1 cellular context compared by ENCODE assay signal in the genomic region with DNA sequence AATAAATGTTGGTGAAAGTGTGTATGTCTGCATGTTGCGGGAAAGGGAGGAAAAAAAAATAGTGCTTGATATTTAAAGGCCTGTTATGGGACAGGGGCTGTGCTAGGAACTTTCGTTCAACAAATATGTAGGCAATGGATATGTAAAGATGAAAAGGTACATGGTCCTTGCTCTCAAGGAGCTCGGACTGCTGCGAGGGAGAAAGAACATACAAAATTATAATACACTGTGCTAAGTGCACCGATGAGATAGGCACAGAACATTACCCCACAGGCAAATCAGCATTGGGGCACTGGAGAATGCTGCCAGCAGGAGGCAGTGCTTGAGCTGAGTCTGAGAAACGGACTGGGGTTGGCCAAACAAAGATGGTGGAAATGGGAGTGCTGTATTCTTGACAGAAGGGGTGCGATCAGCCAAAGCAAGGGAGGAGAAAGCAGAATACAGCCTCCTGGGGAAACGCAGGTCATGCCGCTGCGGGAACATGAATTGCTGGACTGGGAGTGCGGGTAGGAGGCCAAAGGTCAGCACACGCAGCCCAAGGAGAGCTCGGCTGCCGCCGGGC.
TF ChIP-seq lines count a peak whose summit lies in the region.

No MANE protein-coding gene starts in this region.

TF ChIP-seq in H1, 55 proteins besides CTCF, POLR2A, EP300 and RAD21:
- TF ChIP-seq SAP30 (IDR thresholded peaks at IDR 0.05; ENCODE audit: insufficient read depth, insufficient replicate concordance, low read length) (peak; percentile 80), CHD2 (IDR thresholded peaks at IDR 0.05; ENCODE audit: low read length) (peak; percentile 16; the same call in 1 of the 2 replicates), SIN3A (conservative IDR thresholded peaks at IDR 0.05 in 1 of 2, IDR thresholded peaks at IDR 0.05 in 1 of 2; ENCODE audit: low read depth in 1 of 2, low read length in 2 of 2) (no peak; a peak in 1 of 4 replicates), PHF8 (conservative IDR thresholded peaks at IDR 0.05; ENCODE audit: low read depth, low read length) (0 out of 2 replicates have a peak, but pooled peaks have one; percentile 42), KDM4A (IDR thresholded peaks at IDR 0.05; ENCODE audit: low read depth, low read length, severe bottlenecking) (peak; percentile 77), TEAD4 (IDR thresholded peaks at IDR 0.05; ENCODE audit: low read depth, low read length) (peak; percentile 72), SP2 (IDR thresholded peaks at IDR 0.05; ENCODE audit: low read length) (no peak), CHD1 (IDR thresholded peaks at IDR 0.05; ENCODE audit: low read depth, low read length) (no peak), TCF12 (IDR thresholded peaks at IDR 0.05; ENCODE audit: low read depth, low read length) (no peak), SRF (IDR thresholded peaks at IDR 0.05; ENCODE audit: low read depth, low read length) (no peak), YY1 (IDR thresholded peaks at IDR 0.05; ENCODE audit: low read depth, low read length) (peak; percentile 92)
- TF ChIP-seq, protein P1, sequence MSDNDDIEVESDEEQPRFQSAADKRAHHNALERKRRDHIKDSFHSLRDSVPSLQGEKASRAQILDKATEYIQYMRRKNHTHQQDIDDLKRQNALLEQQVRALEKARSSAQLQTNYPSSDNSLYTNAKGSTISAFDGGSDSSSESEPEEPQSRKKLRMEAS (IDR thresholded peaks at IDR 0.05), result peak; percentile 46
- TF ChIP-seq, protein P2, sequence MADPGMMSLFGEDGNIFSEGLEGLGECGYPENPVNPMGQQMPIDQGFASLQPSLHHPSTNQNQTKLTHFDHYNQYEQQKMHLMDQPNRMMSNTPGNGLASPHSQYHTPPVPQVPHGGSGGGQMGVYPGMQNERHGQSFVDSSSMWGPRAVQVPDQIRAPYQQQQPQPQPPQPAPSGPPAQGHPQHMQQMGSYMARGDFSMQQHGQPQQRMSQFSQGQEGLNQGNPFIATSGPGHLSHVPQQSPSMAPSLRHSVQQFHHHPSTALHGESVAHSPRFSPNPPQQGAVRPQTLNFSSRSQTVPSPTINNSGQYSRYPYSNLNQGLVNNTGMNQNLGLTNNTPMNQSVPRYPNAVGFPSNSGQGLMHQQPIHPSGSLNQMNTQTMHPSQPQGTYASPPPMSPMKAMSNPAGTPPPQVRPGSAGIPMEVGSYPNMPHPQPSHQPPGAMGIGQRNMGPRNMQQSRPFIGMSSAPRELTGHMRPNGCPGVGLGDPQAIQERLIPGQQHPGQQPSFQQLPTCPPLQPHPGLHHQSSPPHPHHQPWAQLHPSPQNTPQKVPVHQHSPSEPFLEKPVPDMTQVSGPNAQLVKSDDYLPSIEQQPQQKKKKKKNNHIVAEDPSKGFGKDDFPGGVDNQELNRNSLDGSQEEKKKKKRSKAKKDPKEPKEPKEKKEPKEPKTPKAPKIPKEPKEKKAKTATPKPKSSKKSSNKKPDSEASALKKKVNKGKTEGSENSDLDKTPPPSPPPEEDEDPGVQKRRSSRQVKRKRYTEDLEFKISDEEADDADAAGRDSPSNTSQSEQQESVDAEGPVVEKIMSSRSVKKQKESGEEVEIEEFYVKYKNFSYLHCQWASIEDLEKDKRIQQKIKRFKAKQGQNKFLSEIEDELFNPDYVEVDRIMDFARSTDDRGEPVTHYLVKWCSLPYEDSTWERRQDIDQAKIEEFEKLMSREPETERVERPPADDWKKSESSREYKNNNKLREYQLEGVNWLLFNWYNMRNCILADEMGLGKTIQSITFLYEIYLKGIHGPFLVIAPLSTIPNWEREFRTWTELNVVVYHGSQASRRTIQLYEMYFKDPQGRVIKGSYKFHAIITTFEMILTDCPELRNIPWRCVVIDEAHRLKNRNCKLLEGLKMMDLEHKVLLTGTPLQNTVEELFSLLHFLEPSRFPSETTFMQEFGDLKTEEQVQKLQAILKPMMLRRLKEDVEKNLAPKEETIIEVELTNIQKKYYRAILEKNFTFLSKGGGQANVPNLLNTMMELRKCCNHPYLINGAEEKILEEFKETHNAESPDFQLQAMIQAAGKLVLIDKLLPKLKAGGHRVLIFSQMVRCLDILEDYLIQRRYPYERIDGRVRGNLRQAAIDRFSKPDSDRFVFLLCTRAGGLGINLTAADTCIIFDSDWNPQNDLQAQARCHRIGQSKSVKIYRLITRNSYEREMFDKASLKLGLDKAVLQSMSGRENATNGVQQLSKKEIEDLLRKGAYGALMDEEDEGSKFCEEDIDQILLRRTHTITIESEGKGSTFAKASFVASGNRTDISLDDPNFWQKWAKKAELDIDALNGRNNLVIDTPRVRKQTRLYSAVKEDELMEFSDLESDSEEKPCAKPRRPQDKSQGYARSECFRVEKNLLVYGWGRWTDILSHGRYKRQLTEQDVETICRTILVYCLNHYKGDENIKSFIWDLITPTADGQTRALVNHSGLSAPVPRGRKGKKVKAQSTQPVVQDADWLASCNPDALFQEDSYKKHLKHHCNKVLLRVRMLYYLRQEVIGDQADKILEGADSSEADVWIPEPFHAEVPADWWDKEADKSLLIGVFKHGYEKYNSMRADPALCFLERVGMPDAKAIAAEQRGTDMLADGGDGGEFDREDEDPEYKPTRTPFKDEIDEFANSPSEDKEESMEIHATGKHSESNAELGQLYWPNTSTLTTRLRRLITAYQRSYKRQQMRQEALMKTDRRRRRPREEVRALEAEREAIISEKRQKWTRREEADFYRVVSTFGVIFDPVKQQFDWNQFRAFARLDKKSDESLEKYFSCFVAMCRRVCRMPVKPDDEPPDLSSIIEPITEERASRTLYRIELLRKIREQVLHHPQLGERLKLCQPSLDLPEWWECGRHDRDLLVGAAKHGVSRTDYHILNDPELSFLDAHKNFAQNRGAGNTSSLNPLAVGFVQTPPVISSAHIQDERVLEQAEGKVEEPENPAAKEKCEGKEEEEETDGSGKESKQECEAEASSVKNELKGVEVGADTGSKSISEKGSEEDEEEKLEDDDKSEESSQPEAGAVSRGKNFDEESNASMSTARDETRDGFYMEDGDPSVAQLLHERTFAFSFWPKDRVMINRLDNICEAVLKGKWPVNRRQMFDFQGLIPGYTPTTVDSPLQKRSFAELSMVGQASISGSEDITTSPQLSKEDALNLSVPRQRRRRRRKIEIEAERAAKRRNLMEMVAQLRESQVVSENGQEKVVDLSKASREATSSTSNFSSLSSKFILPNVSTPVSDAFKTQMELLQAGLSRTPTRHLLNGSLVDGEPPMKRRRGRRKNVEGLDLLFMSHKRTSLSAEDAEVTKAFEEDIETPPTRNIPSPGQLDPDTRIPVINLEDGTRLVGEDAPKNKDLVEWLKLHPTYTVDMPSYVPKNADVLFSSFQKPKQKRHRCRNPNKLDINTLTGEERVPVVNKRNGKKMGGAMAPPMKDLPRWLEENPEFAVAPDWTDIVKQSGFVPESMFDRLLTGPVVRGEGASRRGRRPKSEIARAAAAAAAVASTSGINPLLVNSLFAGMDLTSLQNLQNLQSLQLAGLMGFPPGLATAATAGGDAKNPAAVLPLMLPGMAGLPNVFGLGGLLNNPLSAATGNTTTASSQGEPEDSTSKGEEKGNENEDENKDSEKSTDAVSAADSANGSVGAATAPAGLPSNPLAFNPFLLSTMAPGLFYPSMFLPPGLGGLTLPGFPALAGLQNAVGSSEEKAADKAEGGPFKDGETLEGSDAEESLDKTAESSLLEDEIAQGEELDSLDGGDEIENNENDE (IDR thresholded peaks at IDR 0.05; ENCODE audit: insufficient replicate concordance, low read length), result no peak
